1 cellular context compared by ENCODE assay signal in the genomic region with DNA sequence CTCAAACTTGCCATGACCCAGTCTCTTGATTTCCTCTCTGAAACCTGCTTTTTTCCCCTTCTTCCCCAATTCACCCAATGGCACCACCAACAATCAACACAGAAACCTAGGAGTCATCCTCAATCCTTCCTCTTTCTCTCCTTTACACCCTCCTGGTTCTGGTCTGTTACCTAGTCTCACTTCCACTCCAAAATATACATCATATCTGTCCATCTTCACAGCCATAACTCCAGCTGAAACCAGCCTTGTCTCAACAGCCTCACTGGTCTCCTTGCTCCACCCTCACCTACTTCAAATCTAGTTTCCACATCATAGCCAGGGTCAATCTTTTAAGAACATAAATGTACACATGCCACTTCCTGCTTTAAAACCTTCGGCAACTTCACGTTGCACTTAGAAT.
TF ChIP-seq lines count a peak whose summit lies in the region.

No MANE protein-coding gene starts in this region.

TF ChIP-seq in K562, 482 proteins besides CTCF, POLR2A, EP300 and RAD21 (continued from another document and continues in another):
- TF ChIP-seq, protein P1, sequence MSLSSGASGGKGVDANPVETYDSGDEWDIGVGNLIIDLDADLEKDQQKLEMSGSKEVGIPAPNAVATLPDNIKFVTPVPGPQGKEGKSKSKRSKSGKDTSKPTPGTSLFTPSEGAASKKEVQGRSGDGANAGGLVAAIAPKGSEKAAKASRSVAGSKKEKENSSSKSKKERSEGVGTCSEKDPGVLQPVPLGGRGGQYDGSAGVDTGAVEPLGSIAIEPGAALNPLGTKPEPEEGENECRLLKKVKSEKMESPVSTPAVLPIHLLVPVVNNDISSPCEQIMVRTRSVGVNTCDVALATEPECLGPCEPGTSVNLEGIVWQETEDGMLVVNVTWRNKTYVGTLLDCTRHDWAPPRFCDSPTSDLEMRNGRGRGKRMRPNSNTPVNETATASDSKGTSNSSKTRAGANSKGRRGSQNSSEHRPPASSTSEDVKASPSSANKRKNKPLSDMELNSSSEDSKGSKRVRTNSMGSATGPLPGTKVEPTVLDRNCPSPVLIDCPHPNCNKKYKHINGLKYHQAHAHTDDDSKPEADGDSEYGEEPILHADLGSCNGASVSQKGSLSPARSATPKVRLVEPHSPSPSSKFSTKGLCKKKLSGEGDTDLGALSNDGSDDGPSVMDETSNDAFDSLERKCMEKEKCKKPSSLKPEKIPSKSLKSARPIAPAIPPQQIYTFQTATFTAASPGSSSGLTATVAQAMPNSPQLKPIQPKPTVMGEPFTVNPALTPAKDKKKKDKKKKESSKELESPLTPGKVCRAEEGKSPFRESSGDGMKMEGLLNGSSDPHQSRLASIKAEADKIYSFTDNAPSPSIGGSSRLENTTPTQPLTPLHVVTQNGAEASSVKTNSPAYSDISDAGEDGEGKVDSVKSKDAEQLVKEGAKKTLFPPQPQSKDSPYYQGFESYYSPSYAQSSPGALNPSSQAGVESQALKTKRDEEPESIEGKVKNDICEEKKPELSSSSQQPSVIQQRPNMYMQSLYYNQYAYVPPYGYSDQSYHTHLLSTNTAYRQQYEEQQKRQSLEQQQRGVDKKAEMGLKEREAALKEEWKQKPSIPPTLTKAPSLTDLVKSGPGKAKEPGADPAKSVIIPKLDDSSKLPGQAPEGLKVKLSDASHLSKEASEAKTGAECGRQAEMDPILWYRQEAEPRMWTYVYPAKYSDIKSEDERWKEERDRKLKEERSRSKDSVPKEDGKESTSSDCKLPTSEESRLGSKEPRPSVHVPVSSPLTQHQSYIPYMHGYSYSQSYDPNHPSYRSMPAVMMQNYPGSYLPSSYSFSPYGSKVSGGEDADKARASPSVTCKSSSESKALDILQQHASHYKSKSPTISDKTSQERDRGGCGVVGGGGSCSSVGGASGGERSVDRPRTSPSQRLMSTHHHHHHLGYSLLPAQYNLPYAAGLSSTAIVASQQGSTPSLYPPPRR (CRISPR knock-in tag; IDR thresholded peaks at IDR 0.05; ENCODE audit: borderline replicate concordance): no peak
- TF ChIP-seq SMARCE1 (IDR thresholded peaks at IDR 0.05) (no peak), CAMTA2 (CRISPR knock-in tag; conservative IDR thresholded peaks at IDR 0.05) (no peak), GABPA (tag; conservative IDR thresholded peaks at IDR 0.05; ENCODE audit: low read depth) (no peak), ETS2 (tag; IDR thresholded peaks at IDR 0.05; ENCODE audit: borderline replicate concordance, poor library complexity, severe bottlenecking) (no peak), SMC3 (conservative IDR thresholded peaks at IDR 0.05; ENCODE audit: insufficient read depth, low read depth, low read length) (no peak), U2AF1 (optimal IDR thresholded peaks at IDR 0.05; ENCODE audit: low read depth, low read length) (no peak), PRPF4 (IDR thresholded peaks at IDR 0.05; ENCODE audit: insufficient read depth, low read depth, low read length, poor library complexity, severe bottlenecking) (no peak), ZBTB1 (CRISPR knock-in tag; IDR thresholded peaks at IDR 0.05; ENCODE audit: borderline replicate concordance, low read depth) (no peak), ELF1 (tag; IDR thresholded peaks at IDR 0.05) (no peak), KDM1A (IDR thresholded peaks at IDR 0.05) (no peak), ZNF347 (CRISPR knock-in tag; IDR thresholded peaks at IDR 0.05; ENCODE audit: low read depth) (no peak), KAT7 (CRISPR knock-in tag; IDR thresholded peaks at IDR 0.05; ENCODE audit: borderline replicate concordance) (no peak), HNRNPL (IDR thresholded peaks at IDR 0.05; ENCODE audit: low read depth, low read length) (no peak), ZNF146 (CRISPR knock-in tag; IDR thresholded peaks at IDR 0.05; ENCODE audit: unreplicated experiment) (no peak), ZNF133 (CRISPR knock-in tag; IDR thresholded peaks at IDR 0.05) (no peak), PURB (CRISPR knock-in tag; IDR thresholded peaks at IDR 0.05; ENCODE audit: low read depth) (no peak), GTF2A2 (tag; IDR thresholded peaks at IDR 0.05) (no peak), NFIC (IDR thresholded peaks at IDR 0.05) (no peak)
- TF ChIP-seq, protein P2, sequence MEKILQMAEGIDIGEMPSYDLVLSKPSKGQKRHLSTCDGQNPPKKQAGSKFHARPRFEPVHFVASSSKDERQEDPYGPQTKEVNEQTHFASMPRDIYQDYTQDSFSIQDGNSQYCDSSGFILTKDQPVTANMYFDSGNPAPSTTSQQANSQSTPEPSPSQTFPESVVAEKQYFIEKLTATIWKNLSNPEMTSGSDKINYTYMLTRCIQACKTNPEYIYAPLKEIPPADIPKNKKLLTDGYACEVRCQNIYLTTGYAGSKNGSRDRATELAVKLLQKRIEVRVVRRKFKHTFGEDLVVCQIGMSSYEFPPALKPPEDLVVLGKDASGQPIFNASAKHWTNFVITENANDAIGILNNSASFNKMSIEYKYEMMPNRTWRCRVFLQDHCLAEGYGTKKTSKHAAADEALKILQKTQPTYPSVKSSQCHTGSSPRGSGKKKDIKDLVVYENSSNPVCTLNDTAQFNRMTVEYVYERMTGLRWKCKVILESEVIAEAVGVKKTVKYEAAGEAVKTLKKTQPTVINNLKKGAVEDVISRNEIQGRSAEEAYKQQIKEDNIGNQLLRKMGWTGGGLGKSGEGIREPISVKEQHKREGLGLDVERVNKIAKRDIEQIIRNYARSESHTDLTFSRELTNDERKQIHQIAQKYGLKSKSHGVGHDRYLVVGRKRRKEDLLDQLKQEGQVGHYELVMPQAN (IDR thresholded peaks at IDR 0.05; ENCODE audit: borderline replicate concordance): no peak
- TF ChIP-seq, protein P3, sequence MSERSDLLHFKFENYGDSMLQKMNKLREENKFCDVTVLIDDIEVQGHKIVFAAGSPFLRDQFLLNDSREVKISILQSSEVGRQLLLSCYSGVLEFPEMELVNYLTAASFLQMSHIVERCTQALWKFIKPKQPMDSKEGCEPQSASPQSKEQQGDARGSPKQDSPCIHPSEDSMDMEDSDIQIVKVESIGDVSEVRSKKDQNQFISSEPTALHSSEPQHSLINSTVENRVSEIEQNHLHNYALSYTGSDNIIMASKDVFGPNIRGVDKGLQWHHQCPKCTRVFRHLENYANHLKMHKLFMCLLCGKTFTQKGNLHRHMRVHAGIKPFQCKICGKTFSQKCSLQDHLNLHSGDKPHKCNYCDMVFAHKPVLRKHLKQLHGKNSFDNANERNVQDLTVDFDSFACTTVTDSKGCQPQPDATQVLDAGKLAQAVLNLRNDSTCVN (CRISPR knock-in tag; IDR thresholded peaks at IDR 0.05): no peak
- TF ChIP-seq, protein P4, sequence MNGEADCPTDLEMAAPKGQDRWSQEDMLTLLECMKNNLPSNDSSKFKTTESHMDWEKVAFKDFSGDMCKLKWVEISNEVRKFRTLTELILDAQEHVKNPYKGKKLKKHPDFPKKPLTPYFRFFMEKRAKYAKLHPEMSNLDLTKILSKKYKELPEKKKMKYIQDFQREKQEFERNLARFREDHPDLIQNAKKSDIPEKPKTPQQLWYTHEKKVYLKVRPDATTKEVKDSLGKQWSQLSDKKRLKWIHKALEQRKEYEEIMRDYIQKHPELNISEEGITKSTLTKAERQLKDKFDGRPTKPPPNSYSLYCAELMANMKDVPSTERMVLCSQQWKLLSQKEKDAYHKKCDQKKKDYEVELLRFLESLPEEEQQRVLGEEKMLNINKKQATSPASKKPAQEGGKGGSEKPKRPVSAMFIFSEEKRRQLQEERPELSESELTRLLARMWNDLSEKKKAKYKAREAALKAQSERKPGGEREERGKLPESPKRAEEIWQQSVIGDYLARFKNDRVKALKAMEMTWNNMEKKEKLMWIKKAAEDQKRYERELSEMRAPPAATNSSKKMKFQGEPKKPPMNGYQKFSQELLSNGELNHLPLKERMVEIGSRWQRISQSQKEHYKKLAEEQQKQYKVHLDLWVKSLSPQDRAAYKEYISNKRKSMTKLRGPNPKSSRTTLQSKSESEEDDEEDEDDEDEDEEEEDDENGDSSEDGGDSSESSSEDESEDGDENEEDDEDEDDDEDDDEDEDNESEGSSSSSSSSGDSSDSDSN (IDR thresholded peaks at IDR 0.05; ENCODE audit: borderline replicate concordance in 1 of 2, low read depth in 2 of 2, low read length in 2 of 2): no peak
- TF ChIP-seq, protein P5, sequence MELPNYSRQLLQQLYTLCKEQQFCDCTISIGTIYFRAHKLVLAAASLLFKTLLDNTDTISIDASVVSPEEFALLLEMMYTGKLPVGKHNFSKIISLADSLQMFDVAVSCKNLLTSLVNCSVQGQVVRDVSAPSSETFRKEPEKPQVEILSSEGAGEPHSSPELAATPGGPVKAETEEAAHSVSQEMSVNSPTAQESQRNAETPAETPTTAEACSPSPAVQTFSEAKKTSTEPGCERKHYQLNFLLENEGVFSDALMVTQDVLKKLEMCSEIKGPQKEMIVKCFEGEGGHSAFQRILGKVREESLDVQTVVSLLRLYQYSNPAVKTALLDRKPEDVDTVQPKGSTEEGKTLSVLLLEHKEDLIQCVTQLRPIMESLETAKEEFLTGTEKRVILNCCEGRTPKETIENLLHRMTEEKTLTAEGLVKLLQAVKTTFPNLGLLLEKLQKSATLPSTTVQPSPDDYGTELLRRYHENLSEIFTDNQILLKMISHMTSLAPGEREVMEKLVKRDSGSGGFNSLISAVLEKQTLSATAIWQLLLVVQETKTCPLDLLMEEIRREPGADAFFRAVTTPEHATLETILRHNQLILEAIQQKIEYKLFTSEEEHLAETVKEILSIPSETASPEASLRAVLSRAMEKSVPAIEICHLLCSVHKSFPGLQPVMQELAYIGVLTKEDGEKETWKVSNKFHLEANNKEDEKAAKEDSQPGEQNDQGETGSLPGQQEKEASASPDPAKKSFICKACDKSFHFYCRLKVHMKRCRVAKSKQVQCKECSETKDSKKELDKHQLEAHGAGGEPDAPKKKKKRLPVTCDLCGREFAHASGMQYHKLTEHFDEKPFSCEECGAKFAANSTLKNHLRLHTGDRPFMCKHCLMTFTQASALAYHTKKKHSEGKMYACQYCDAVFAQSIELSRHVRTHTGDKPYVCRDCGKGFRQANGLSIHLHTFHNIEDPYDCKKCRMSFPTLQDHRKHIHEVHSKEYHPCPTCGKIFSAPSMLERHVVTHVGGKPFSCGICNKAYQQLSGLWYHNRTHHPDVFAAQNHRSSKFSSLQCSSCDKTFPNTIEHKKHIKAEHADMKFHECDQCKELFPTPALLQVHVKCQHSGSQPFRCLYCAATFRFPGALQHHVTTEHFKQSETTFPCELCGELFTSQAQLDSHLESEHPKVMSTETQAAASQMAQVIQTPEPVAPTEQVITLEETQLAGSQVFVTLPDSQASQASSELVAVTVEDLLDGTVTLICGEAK (IDR thresholded peaks at IDR 0.05): no peak
- TF ChIP-seq, protein P5 (CRISPR knock-in tag; IDR thresholded peaks at IDR 0.05): no peak
- TF ChIP-seq, protein P6, sequence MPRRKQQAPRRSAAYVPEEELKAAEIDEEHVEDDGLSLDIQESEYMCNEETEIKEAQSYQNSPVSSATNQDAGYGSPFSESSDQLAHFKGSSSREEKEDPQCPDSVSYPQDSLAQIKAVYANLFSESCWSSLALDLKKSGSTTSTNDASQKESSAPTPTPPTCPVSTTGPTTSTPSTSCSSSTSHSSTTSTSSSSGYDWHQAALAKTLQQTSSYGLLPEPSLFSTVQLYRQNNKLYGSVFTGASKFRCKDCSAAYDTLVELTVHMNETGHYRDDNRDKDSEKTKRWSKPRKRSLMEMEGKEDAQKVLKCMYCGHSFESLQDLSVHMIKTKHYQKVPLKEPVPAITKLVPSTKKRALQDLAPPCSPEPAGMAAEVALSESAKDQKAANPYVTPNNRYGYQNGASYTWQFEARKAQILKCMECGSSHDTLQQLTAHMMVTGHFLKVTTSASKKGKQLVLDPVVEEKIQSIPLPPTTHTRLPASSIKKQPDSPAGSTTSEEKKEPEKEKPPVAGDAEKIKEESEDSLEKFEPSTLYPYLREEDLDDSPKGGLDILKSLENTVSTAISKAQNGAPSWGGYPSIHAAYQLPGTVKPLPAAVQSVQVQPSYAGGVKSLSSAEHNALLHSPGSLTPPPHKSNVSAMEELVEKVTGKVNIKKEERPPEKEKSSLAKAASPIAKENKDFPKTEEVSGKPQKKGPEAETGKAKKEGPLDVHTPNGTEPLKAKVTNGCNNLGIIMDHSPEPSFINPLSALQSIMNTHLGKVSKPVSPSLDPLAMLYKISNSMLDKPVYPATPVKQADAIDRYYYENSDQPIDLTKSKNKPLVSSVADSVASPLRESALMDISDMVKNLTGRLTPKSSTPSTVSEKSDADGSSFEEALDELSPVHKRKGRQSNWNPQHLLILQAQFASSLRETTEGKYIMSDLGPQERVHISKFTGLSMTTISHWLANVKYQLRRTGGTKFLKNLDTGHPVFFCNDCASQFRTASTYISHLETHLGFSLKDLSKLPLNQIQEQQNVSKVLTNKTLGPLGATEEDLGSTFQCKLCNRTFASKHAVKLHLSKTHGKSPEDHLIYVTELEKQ (CRISPR knock-in tag; IDR thresholded peaks at IDR 0.05): no peak
- TF ChIP-seq, protein P7, sequence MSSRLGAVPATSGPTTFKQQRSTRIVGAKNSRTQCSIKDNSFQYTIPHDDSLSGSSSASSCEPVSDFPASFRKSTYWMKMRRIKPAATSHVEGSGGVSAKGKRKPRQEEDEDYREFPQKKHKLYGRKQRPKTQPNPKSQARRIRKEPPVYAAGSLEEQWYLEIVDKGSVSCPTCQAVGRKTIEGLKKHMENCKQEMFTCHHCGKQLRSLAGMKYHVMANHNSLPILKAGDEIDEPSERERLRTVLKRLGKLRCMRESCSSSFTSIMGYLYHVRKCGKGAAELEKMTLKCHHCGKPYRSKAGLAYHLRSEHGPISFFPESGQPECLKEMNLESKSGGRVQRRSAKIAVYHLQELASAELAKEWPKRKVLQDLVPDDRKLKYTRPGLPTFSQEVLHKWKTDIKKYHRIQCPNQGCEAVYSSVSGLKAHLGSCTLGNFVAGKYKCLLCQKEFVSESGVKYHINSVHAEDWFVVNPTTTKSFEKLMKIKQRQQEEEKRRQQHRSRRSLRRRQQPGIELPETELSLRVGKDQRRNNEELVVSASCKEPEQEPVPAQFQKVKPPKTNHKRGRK (tag; IDR thresholded peaks at IDR 0.05): no peak
